In the genomic region with DNA sequence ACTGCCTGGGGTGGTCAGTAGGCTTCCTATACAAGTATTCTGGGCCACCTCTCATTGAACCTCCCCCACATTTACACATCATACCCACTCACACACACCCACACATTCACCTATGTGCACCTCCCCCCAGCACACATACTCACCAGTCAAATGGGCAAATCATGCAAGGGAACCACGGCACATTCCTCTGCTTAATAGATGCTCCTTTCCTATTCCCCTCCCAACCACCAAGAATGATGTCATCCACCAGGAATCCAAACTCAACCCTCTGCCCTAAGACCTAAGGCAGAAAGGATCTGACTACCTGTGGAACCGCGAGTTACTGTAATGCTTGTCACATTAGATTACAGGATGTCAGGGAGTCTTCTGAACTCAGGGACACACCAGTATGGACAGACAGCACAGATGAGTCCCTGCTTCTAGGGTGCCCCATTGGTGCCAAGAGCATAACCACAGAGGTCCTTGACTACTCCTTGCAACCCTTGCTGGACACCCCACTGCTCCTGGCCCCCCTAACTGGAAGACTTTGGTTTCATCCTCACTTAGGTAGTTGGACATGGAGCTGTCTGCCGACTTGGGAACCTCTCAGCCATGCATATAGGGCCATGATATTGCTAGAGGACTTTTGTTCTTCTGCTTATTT, we compare ENCODE assay signal across 2 cellular contexts.
A peak's percentile ranks its signal among the peaks of the same experiment; 100 is the strongest.
TF ChIP-seq lines count a peak whose summit lies in the region.

No MANE protein-coding gene starts in this region.

TF ChIP-seq in Ishikawa, 13 proteins besides CTCF, POLR2A, EP300 and RAD21:
- TF ChIP-seq, protein P1, sequence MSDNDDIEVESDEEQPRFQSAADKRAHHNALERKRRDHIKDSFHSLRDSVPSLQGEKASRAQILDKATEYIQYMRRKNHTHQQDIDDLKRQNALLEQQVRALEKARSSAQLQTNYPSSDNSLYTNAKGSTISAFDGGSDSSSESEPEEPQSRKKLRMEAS (IDR thresholded peaks at IDR 0.05): no peak
- TF ChIP-seq TEAD4 (IDR thresholded peaks at IDR 0.05): peak; percentile 89
- peak; percentile 72; the same call in 1 of the 2 replicates for TF ChIP-seq EGR1 (IDR thresholded peaks at IDR 0.05)
- TF ChIP-seq TCF12 (IDR thresholded peaks at IDR 0.05; ENCODE audit: low read depth): no peak

TF ChIP-seq in K562, 482 proteins besides CTCF, POLR2A, EP300 and RAD21:
- no peak for TF ChIP-seq HEY1 (CRISPR knock-in tag; IDR thresholded peaks at IDR 0.05; ENCODE audit: borderline replicate concordance)
- no peak for TF ChIP-seq SOX6 (IDR thresholded peaks at IDR 0.05)
- TF ChIP-seq, protein P2, sequence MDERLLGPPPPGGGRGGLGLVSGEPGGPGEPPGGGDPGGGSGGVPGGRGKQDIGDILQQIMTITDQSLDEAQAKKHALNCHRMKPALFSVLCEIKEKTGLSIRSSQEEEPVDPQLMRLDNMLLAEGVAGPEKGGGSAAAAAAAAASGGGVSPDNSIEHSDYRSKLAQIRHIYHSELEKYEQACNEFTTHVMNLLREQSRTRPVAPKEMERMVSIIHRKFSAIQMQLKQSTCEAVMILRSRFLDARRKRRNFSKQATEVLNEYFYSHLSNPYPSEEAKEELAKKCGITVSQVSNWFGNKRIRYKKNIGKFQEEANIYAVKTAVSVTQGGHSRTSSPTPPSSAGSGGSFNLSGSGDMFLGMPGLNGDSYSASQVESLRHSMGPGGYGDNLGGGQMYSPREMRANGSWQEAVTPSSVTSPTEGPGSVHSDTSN (CRISPR knock-in tag; IDR thresholded peaks at IDR 0.05; ENCODE audit: low read depth): no peak
- TF ChIP-seq, protein P2 (tag; conservative IDR thresholded peaks at IDR 0.05; ENCODE audit: low read depth): no peak
- no peak for TF ChIP-seq NELFE (IDR thresholded peaks at IDR 0.05; ENCODE audit: insufficient read depth, insufficient read length)
- TF ChIP-seq, protein P3, sequence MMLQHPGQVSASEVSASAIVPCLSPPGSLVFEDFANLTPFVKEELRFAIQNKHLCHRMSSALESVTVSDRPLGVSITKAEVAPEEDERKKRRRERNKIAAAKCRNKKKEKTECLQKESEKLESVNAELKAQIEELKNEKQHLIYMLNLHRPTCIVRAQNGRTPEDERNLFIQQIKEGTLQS (IDR thresholded peaks at IDR 0.05): peak; percentile 76
- TF ChIP-seq, protein P3 (CRISPR knock-in tag; conservative IDR thresholded peaks at IDR 0.05): no peak
- TF ChIP-seq ATF7 (IDR thresholded peaks at IDR 0.05): peak; percentile 40; the same call in 1 of the 2 replicates
- TF ChIP-seq ZNF174 (CRISPR knock-in tag; IDR thresholded peaks at IDR 0.05): no peak
- TF ChIP-seq JUND (IDR thresholded peaks at IDR 0.05; ENCODE audit: borderline replicate concordance, low read depth, low read length): peak; percentile 43; the same call in 1 of the 2 replicates
- TF ChIP-seq JUND (tag; IDR thresholded peaks at IDR 0.05; ENCODE audit: borderline replicate concordance, low read depth, low read length): 0 out of 3 replicates have a peak, but pooled peaks have one; percentile 66
- 0 out of 2 replicates have a peak, but pooled peaks have one; percentile 7 for TF ChIP-seq EGR1 (conservative IDR thresholded peaks at IDR 0.05)
